ENCODE assay signal across 1 cellular context in the genomic region with DNA sequence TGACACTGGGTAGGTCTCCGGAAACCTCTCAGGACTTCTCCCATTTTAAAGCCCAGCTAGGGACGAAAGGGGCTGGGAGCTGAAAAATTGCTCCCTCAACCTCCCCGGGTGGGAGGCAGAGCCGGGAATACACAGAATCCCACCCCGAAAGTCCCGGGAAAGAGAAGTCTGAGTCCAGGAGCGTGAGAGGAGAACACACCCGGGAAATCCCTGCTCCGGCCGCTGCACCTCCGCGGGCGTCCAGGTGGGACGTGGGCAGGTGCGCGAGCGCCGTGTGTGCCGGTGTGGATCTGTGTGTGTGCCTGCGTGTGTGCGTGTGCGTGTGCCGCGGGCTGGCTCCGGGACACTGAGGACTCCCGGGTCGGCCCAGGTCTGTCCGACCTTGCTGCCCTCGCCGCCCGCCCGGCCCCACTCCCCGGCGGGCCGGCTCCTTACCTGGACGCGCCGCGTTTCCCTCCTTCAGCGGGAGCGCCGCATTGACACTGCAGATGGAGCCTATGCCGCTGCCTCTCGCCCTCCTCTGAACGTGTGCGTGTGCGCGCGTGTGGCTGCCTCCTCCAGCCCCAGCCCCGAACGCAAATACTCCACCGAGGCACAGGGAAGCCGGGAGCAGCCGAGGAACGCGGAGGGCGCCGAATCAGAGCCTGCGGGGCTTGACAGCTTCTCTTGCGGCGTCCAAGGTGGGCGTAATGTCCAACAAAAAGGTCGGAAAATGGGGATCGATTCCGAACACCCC.
TF ChIP-seq lines count a peak whose summit lies in the region.

A gene with protein sequence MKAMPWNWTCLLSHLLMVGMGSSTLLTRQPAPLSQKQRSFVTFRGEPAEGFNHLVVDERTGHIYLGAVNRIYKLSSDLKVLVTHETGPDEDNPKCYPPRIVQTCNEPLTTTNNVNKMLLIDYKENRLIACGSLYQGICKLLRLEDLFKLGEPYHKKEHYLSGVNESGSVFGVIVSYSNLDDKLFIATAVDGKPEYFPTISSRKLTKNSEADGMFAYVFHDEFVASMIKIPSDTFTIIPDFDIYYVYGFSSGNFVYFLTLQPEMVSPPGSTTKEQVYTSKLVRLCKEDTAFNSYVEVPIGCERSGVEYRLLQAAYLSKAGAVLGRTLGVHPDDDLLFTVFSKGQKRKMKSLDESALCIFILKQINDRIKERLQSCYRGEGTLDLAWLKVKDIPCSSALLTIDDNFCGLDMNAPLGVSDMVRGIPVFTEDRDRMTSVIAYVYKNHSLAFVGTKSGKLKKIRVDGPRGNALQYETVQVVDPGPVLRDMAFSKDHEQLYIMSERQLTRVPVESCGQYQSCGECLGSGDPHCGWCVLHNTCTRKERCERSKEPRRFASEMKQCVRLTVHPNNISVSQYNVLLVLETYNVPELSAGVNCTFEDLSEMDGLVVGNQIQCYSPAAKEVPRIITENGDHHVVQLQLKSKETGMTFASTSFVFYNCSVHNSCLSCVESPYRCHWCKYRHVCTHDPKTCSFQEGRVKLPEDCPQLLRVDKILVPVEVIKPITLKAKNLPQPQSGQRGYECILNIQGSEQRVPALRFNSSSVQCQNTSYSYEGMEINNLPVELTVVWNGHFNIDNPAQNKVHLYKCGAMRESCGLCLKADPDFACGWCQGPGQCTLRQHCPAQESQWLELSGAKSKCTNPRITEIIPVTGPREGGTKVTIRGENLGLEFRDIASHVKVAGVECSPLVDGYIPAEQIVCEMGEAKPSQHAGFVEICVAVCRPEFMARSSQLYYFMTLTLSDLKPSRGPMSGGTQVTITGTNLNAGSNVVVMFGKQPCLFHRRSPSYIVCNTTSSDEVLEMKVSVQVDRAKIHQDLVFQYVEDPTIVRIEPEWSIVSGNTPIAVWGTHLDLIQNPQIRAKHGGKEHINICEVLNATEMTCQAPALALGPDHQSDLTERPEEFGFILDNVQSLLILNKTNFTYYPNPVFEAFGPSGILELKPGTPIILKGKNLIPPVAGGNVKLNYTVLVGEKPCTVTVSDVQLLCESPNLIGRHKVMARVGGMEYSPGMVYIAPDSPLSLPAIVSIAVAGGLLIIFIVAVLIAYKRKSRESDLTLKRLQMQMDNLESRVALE (N-terminal part only) (minus strand): TSS at position 484 of the 736 bp plus-strand sequence. CDS start 67,777 bp downstream, outside the sequence.

TF ChIP-seq in GM12878, 131 proteins besides CTCF, POLR2A, EP300 and RAD21:
- peak; percentile 67 for TF ChIP-seq SUZ12 (IDR thresholded peaks at IDR 0.05; ENCODE audit: unreplicated experiment)
- no peak for TF ChIP-seq IKZF1 (conservative IDR thresholded peaks at IDR 0.05)
